Comparison of ENCODE assay signal across 15 cellular contexts in genomic region chr9:77092536-77092935, GRCh38.
A peak's percentile ranks its signal among the peaks of the same experiment; 100 is the strongest.
DNase-seq lines count a peak whose midpoint lies in the region; ATAC-seq and TF ChIP-seq lines count a peak whose summit lies in the region.
"Had no signal": no experiment of that assay in that cellular context is flagged by ENCODE, and none has a peak within 500 bp of the region (broad histone marks: within the 10 kb centered on the region; RNA-seq: fewer than 3 reads in every experiment).

No MANE protein-coding gene starts in this region.

- in situ Hi-C loops in gastrocnemius medialis (cut with MboI; ENCODE audit: low sequenced_read_pairs in 4 of 4), result no loop called here

- H3K9me3 Mint-ChIP-seq in neural progenitor cell, result peaks cover 7% of the 10 kb centered on the region

- no peaks in the 10 kb centered on the region for H3K27me3 ChIP-seq in neural progenitor cell
- no peaks in the 10 kb centered on the region for H3K27me3 ChIP-seq in gastrocnemius medialis

- H4K20me1 ChIP-seq in neural progenitor cell (ENCODE audit: low read depth), result no peaks in the 10 kb centered on the region

- no peak for TF ChIP-seq POLR2A in gastrocnemius medialis (IDR thresholded peaks at IDR 0.05)

- no peaks in the 10 kb centered on the region for H3K79me2 ChIP-seq in neural progenitor cell (ENCODE audit: low read depth)

- no peak overlapping the region for H3K4me3 Mint-ChIP-seq in neural progenitor cell
- H3K4me3 Mint-ChIP-seq: CD8-positive, alpha-beta T cell had no signal

- no peak for ATAC-seq in GM21576 (IDR thresholded peaks at IDR 0.05; ENCODE audit: unreplicated experiment)
- ATAC-seq in gastrocnemius medialis, result no peak
- ATAC-seq in GM18867 (IDR thresholded peaks at IDR 0.05; ENCODE audit: unreplicated experiment), result no peak
- no peak for ATAC-seq in GM18858 (IDR thresholded peaks at IDR 0.05; ENCODE audit: unreplicated experiment)
- ATAC-seq: CD8-positive, alpha-beta T cell had no signal

- H3K4me1 Mint-ChIP-seq in neural progenitor cell, result peaks cover 7% of the 10 kb centered on the region

- DNase-seq in ELF-1 (ENCODE audit: low read depth, low spot score) (peak; percentile 31), M059J (ENCODE audit: low read depth) (peak; percentile 34), epithelial cell of proximal tubule (ENCODE audit: low read depth) (peak; percentile 33), neural progenitor cell (ENCODE audit: low spot score) (peak; percentile 4), gastrocnemius medialis (no peak)
- DNase-seq: activated CD4-positive, alpha-beta T cell treated with anti-CD3 and anti-CD28 coated beads, Interleukin-2, amount 50 U/mL, for 1 hour; CD8-positive, alpha-beta T cell; mammary epithelial cell; NCI-H524; stomach had no signal

- intact Hi-C loops in gastrocnemius medialis (cut with DNase I; ENCODE audit: low total_unique reads), result no loop called here

- H3K9me3 ChIP-seq in neural progenitor cell (ENCODE audit: low read depth) (no peaks in the 10 kb centered on the region), gastrocnemius medialis (no peaks in the 10 kb centered on the region)
- H3K9me3 ChIP-seq: stomach had no signal

- TF ChIP-seq CTCF in epithelial cell of proximal tubule (conservative IDR thresholded peaks at IDR 0.05; ENCODE audit: low read depth, low read length) (no peak), neural progenitor cell (IDR thresholded peaks at IDR 0.05) (no peak), gastrocnemius medialis (IDR thresholded peaks at IDR 0.05 in 4 of 5, conservative IDR thresholded peaks at IDR 0.05 in 1 of 5) (no peak)

- peaks cover 4% of the 10 kb centered on the region for H3F3A ChIP-seq in neural progenitor cell (ENCODE audit: low read depth)

- no peak overlapping the region for H2AFZ ChIP-seq in neural progenitor cell (replicated peaks)

- H3K4me2 ChIP-seq in neural progenitor cell, result no peak overlapping the region

- no peak overlapping the region for H3K27ac Mint-ChIP-seq in neural progenitor cell
- H3K27ac Mint-ChIP-seq: CD8-positive, alpha-beta T cell had no signal

- H3K27ac ChIP-seq in neural progenitor cell (no peak overlapping the region), gastrocnemius medialis (no peak overlapping the region)
- H3K27ac ChIP-seq: RWPE1, skin epidermis, stomach had no signal

- H3K9ac ChIP-seq in neural progenitor cell, result no peak overlapping the region

- H3K36me3 ChIP-seq in neural progenitor cell, result no peaks in the 10 kb centered on the region
- no peaks in the 10 kb centered on the region for H3K36me3 ChIP-seq in gastrocnemius medialis
- H3K36me3 ChIP-seq: stomach had no signal

- H3K4me1 ChIP-seq in neural progenitor cell (peaks cover 6% of the 10 kb centered on the region), gastrocnemius medialis (no peaks in the 10 kb centered on the region)
- H3K4me1 ChIP-seq: stomach had no signal

- H3K4me3 ChIP-seq in epithelial cell of proximal tubule (ENCODE audit: low read depth, low read length) (no peak overlapping the region), neural progenitor cell (no peak overlapping the region), gastrocnemius medialis (no peak overlapping the region)
- H3K4me3 ChIP-seq: skin epidermis, stomach had no signal

- H3K27me3 Mint-ChIP-seq in neural progenitor cell (ENCODE audit: insufficient read depth, low read depth), result peaks cover 2% of the 10 kb centered on the region

- H3K36me3 Mint-ChIP-seq in neural progenitor cell, result no peaks in the 10 kb centered on the region
- H3K36me3 Mint-ChIP-seq: CD8-positive, alpha-beta T cell had no signal

Comparison
In these comparisons a context has a peak if more than half of its experiments do, and no peak if none do; other contexts are left out.
1. DNase-seq: peak in ELF-1 (single experiment), M059J (single experiment), epithelial cell of proximal tubule (single experiment) and neural progenitor cell (single experiment); none in gastrocnemius medialis (0 of 2).